In genomic region chr1:1296070-1297061, GRCh38 we compare ENCODE assay signal across 23 cellular contexts. TPM values are rescaled to one million over a fixed set of nuclear protein-coding genes. Genes with fewer than 3 reads are reported as not detected.
DNase-seq lines count a peak whose midpoint lies in the region; ATAC-seq, FAIRE-seq and TF ChIP-seq lines count a peak whose summit lies in the region.
"Had no signal": no experiment of that assay in that cellular context is flagged by ENCODE, and none has a peak within 500 bp of the region (broad histone marks: within the 10 kb centered on the region; RNA-seq: fewer than 3 reads in every experiment).

No MANE protein-coding gene starts in this region.

- no peak for TF ChIP-seq CTCF in dorsolateral prefrontal cortex (IDR thresholded peaks at IDR 0.05 in 54 of 56, conservative IDR thresholded peaks at IDR 0.05 in 2 of 56; ENCODE audit: low read depth in 1 of 56, partially characterized antibody in 56 of 56)

- H3K27ac ChIP-seq in angular gyrus (ENCODE audit: low read depth, low read length), result peak overlapping the region; percentile 55
- peak overlapping the region in 38 of 59 donors; percentile 1 to 74 (median 53) for H3K27ac ChIP-seq in dorsolateral prefrontal cortex
- H3K27ac ChIP-seq: A549, HL-60, PC-9, SJSA1 had no signal

- no peaks in the 10 kb centered on the region for H3K27me3 ChIP-seq in dorsolateral prefrontal cortex
- H3K27me3 ChIP-seq: SJSA1 had no signal

- no peak for DNase-seq in dorsolateral prefrontal cortex
- no peak for DNase-seq in urothelium cell line (ENCODE audit: low spot score)
- DNase-seq: C1 segment of cervical spinal cord; COR-L47; DMS53; GOT3; HCEC 1CT; NCI-H1048; NCI-H1417; NCI-H1694; NCI-H2029 treated with DMSO at 0.1 percent for 48 hours; NCI-H446 treated with DMSO at 0.1 percent for 48 hours; NCI-H526; NCI-H82; NK-92 treated with Interleukin-12 subunit alpha and Interleukin-12 subunit beta, amount 100 ng/mL, for 24 hours; PC-9; Right ventricle myocardium superior had no signal

- FAIRE-seq in urothelium cell line (lab: Jason Lieb, UNC), result peak; percentile 88
- FAIRE-seq: A549 had no signal

- intact Hi-C loops in dorsolateral prefrontal cortex (cut with DNase I), result no loop called here

- no peak overlapping the region for H3K4me3 ChIP-seq in dorsolateral prefrontal cortex
- H3K4me3 ChIP-seq: A549, PC-9, SJSA1 had no signal

- ATAC-seq in GM21717 (IDR thresholded peaks at IDR 0.05; ENCODE audit: unreplicated experiment), result no peak
- no peak for ATAC-seq in GM19351 (IDR thresholded peaks at IDR 0.05; ENCODE audit: unreplicated experiment)
- ATAC-seq: A549 had no signal

RNA-seq across cellular contexts. Expression of gene ACAP3, which starts 11.4 kb away (rescaled TPM):
- 100 to 1,000 TPM in 119 of 120 experiments, 10 to 100 TPM in 1; 92.3 to 273 (median 164) TPM for total RNA-seq in dorsolateral prefrontal cortex

RNA-seq across cellular contexts. Expression of gene PUSL1, which starts 12.0 kb away (rescaled TPM):
- total RNA-seq in dorsolateral prefrontal cortex, result 10 to 100 TPM in 118 of 120 experiments, 1 to 10 TPM in 2; 9.1 to 22.8 (median 14.0) TPM

RNA-seq across cellular contexts. Expression of gene SCNN1D, which starts 16.1 kb away (rescaled TPM):
- 10 to 100 TPM in 118 of 120 experiments, 1 to 10 TPM in 2; 7.8 to 43.6 (median 17.8) TPM for total RNA-seq in dorsolateral prefrontal cortex

RNA-seq across cellular contexts. Expression of gene UBE2J2, which starts 22.7 kb away (rescaled TPM):
- 10 to 100 TPM; 37.3 to 87.4 (median 51.0) TPM for total RNA-seq in dorsolateral prefrontal cortex

RNA-seq across cellular contexts. Expression of gene INTS11, which starts 28.1 kb away (rescaled TPM):
- 100 to 1,000 TPM in 109 of 120 experiments, 10 to 100 TPM in 11; 87.2 to 200 (median 130) TPM for total RNA-seq in dorsolateral prefrontal cortex
